ENCODE assay signal across 10 cellular contexts in genomic region chr4:141130947-141131545, GRCh38. TPM values are rescaled to one million over a fixed set of nuclear protein-coding genes. Genes with fewer than 3 reads are reported as not detected.
A peak's percentile ranks its signal among the peaks of the same experiment; 100 is the strongest.
DNase-seq lines count a peak whose midpoint lies in the region; ATAC-seq and TF ChIP-seq lines count a peak whose summit lies in the region.
"Had no signal": no experiment of that assay in that cellular context is flagged by ENCODE, and none has a peak within 500 bp of the region (broad histone marks: within the 10 kb centered on the region; RNA-seq: fewer than 3 reads in every experiment).

No MANE protein-coding gene starts in this region.

- H3K27me3 ChIP-seq in BE2C = no peaks in the 10 kb centered on the region
- H3K27me3 ChIP-seq in Loucy (ENCODE audit: insufficient read depth, low read length, poor library complexity, severe bottlenecking) = peaks cover 9% of the 10 kb centered on the region
- H3K27me3 ChIP-seq in esophagus muscularis mucosa = no peaks in the 10 kb centered on the region

- 42% methylated on average over 5 of the region's 5 CpGs for WGBS in esophagus muscularis mucosa

- H3K27ac ChIP-seq in esophagus muscularis mucosa (replicated peaks in 1 of 4) = peak overlapping the region; percentile 89 to 95 (median 92)

- TF ChIP-seq POLR2A in esophagus muscularis mucosa (IDR thresholded peaks at IDR 0.05; ENCODE audit: low read depth) = no peak

- TF ChIP-seq CTCF in BE2C (IDR thresholded peaks at IDR 0.05; ENCODE audit: low read depth, low read length) = no peak
- TF ChIP-seq CTCF in Loucy (conservative IDR thresholded peaks at IDR 0.05; ENCODE audit: low read length) = no peak
- TF ChIP-seq CTCF in esophagus muscularis mucosa (IDR thresholded peaks at IDR 0.05) = no peak
- TF ChIP-seq CTCF in progenitor cell of endocrine pancreas (IDR thresholded peaks at IDR 0.05; ENCODE audit: unreplicated experiment) = no peak

- DNase-seq in BE2C (no peak), esophagus muscularis mucosa (ENCODE audit: extremely low spot score) (no peak), progenitor cell of endocrine pancreas (ENCODE audit: low spot score, unreplicated experiment) (no peak), SIG-M5 treated with dmso at 0.1 percent for 504 hours (lab: John Stamatoyannopoulos, UW; ENCODE audit: unreplicated experiment) (no peak), hippocampal formation (lab: John Stamatoyannopoulos, UW) (no peak)
- no peak for DNase-seq in activated CD8-positive, alpha-beta memory T cell treated with anti-CD3 and anti-CD28 coated beads for 24 hours
- DNase-seq: Caco-2, T-helper 1 cell had no signal

- H3K4me1 Mint-ChIP-seq in progenitor cell of endocrine pancreas (ENCODE audit: low read depth) = peaks cover 22% of the 10 kb centered on the region

- intact Hi-C loops in esophagus muscularis mucosa (cut with DNase I) = loop anchor here (5.0 to 10.0 kb wide), 3 partner anchors 134 to 756 kb away; partner anchors contain the start of gene SCOC

- H3K4me1 ChIP-seq in BE2C (peaks cover 5% of the 10 kb centered on the region; the same call in 1 of the 2 replicates), Loucy (ENCODE audit: insufficient read depth, low read length, poor library complexity, severe bottlenecking) (peaks cover 69% of the 10 kb centered on the region), esophagus muscularis mucosa (peaks cover 20 to 65% (median 59%) of the 10 kb centered on the region in 4 donors)
- H3K4me1 ChIP-seq: Caco-2 had no signal

- H4K20me1 ChIP-seq in Loucy (ENCODE audit: insufficient read depth, low read length, poor library complexity, severe bottlenecking) = peaks cover 4% of the 10 kb centered on the region

- H3K36me3 Mint-ChIP-seq in progenitor cell of endocrine pancreas (ENCODE audit: insufficient read depth) = no peaks in the 10 kb centered on the region

- peak overlapping the region; percentile 38 for H3K27ac Mint-ChIP-seq in progenitor cell of endocrine pancreas

- no peaks in the 10 kb centered on the region for H3K9me3 ChIP-seq in BE2C
- H3K9me3 ChIP-seq in Loucy (ENCODE audit: insufficient read depth, low read depth, low read length) = no peaks in the 10 kb centered on the region
- H3K9me3 ChIP-seq in esophagus muscularis mucosa = no peaks in the 10 kb centered on the region
- H3K9me3 ChIP-seq: Caco-2 had no signal

- H2AFZ ChIP-seq in Loucy (ENCODE audit: low read length) = no peak overlapping the region

- no peaks in the 10 kb centered on the region for H3K9me3 Mint-ChIP-seq in progenitor cell of endocrine pancreas (ENCODE audit: low read depth)

- no peaks in the 10 kb centered on the region for H3F3A ChIP-seq in Loucy (ENCODE audit: low read depth)

- ATAC-seq in GM19328 (IDR thresholded peaks at IDR 0.05; ENCODE audit: unreplicated experiment) = no peak

- H3K4me3 ChIP-seq in BE2C (ENCODE audit: low read depth, low read length) (peak overlapping the region; percentile 90), Loucy (ENCODE audit: low read length, poor library complexity, severe bottlenecking) (peak overlapping the region; percentile 86), esophagus muscularis mucosa (peak overlapping the region; percentile 78 to 95 (median 90))

- H3K4me2 ChIP-seq in Loucy (ENCODE audit: low read depth, low read length, poor library complexity, severe bottlenecking) = peak overlapping the region; percentile 87

- peaks cover 52% of the 10 kb centered on the region for H3K79me2 ChIP-seq in Loucy (ENCODE audit: insufficient read depth, low read length)

- peak overlapping the region; percentile 86 for H3K9ac ChIP-seq in Loucy (ENCODE audit: low read depth, low read length, poor library complexity, severe bottlenecking)

- H3K27me3 Mint-ChIP-seq in progenitor cell of endocrine pancreas = no peaks in the 10 kb centered on the region

- TF ChIP-seq EP300 in esophagus muscularis mucosa (IDR thresholded peaks at IDR 0.05) = no peak

- H3K36me3 ChIP-seq in BE2C (peaks cover 3% of the 10 kb centered on the region; the same call in 1 of the 2 replicates), Loucy (ENCODE audit: insufficient read depth, low read length) (no peaks in the 10 kb centered on the region), esophagus muscularis mucosa (no peaks in the 10 kb centered on the region)

- H3K9me2 ChIP-seq in Loucy (replicated peaks; ENCODE audit: low read depth, low read length) = no peaks in the 10 kb centered on the region

- peak overlapping the region; percentile 96 for H3K4me3 Mint-ChIP-seq in progenitor cell of endocrine pancreas (ENCODE audit: low read depth)

RNA-seq across cellular contexts. Expression of gene RNF150, which starts 2.2 kb away (rescaled TPM):
- polyA plus RNA-seq in BE2C (2012; ENCODE audit: insufficient read depth, insufficient read length, low read depth) = 17.3 TPM
- total RNA-seq in esophagus muscularis mucosa = 10 to 100 TPM; 33.1 to 53.3 (median 43.6) TPM
- 20.0 and 23.1 TPM in 2 replicates for total RNA-seq in progenitor cell of endocrine pancreas
